2 cellular contexts compared by ENCODE assay signal in the genomic region with DNA sequence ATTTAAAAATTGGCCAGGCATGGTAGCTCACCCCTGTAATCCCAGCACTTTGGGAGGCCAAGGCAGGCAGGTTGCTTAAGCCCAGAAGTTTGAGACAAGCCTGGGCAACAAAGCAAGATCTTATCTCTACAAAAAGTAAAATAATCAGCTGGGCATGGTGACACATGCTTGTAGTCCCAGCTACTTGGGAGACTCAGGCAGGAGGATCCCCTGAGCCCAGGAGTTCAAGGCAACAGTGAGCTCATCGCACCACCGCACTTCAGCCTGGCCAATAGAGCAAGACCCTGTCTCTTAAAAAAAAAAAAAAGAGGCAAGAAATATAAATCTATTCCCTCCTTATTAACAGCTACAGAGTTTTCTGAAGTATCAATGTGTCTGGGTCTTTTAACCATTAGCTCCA.
TF ChIP-seq lines count a peak whose summit lies in the region.

No MANE protein-coding gene starts in this region.

TF ChIP-seq in HEK293, 187 proteins besides CTCF, POLR2A, EP300 and RAD21:
- no peak for TF ChIP-seq ZNF776 (tag by site-specific recombination; IDR thresholded peaks at IDR 0.05; ENCODE audit: borderline replicate concordance)
- TF ChIP-seq SETDB1 (IDR thresholded peaks at IDR 0.05; ENCODE audit: insufficient read length, low read length), result peak; percentile 40
- 0 out of 2 replicates have a peak, but pooled peaks have one; percentile 10 for TF ChIP-seq GLIS1 (tag by site-specific recombination; IDR thresholded peaks at IDR 0.05)
TF ChIP-seq in HEK293: peak in this region for 2.

TF ChIP-seq in K562, 482 proteins besides CTCF, POLR2A, EP300 and RAD21 (continued from another document):
- no peak for TF ChIP-seq BACH1 (tag; IDR thresholded peaks at IDR 0.05)
- TF ChIP-seq, protein P1, sequence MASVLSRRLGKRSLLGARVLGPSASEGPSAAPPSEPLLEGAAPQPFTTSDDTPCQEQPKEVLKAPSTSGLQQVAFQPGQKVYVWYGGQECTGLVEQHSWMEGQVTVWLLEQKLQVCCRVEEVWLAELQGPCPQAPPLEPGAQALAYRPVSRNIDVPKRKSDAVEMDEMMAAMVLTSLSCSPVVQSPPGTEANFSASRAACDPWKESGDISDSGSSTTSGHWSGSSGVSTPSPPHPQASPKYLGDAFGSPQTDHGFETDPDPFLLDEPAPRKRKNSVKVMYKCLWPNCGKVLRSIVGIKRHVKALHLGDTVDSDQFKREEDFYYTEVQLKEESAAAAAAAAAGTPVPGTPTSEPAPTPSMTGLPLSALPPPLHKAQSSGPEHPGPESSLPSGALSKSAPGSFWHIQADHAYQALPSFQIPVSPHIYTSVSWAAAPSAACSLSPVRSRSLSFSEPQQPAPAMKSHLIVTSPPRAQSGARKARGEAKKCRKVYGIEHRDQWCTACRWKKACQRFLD (CRISPR knock-in tag; IDR thresholded peaks at IDR 0.05), result no peak
TF ChIP-seq in K562: peak in this region for 1.
